ENCODE assay signal across 10 cellular contexts in the genomic region with DNA sequence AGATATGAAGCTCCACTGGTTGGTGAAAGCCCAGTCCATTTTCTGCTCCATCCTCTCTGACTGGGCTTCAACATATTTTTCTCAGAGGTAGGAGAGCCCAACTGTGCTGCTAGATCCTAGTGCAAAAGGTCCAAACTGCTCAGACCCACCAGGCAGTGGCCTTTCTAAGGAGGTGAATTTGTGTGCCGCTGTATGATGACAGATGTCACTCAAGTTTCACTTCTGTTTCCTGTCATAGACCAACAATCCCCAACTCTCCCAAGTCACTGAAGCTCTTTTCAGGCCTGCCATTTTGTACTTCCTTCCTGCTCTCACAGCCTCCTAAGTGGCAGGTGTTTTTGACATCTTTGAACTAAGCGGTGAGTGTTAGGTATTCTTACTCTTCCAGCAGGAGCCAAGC. TPM values are rescaled to one million over a fixed set of nuclear protein-coding genes. Genes with fewer than 3 reads are reported as not detected.
DNase-seq lines count a peak whose midpoint lies in the region; ATAC-seq and TF ChIP-seq lines count a peak whose summit lies in the region.
"Had no signal": no experiment of that assay in that cellular context is flagged by ENCODE, and none has a peak within 500 bp of the region (broad histone marks: within the 10 kb centered on the region; RNA-seq: fewer than 3 reads in every experiment).

No MANE protein-coding gene starts in this region.

- H3K9me3 ChIP-seq in naive thymus-derived CD4-positive, alpha-beta T cell (ENCODE audit: control insufficient read depth in 2 of 3, low read length in 3 of 3) = no peaks in the 10 kb centered on the region
- no peaks in the 10 kb centered on the region for H3K9me3 ChIP-seq in WERI-Rb-1 (ENCODE audit: severe bottlenecking)

- ATAC-seq in GM21619 (IDR thresholded peaks at IDR 0.05; ENCODE audit: unreplicated experiment) = peak; percentile 73
- peak; percentile 63 for ATAC-seq in HG03457 (IDR thresholded peaks at IDR 0.05; ENCODE audit: unreplicated experiment)
- ATAC-seq in naive thymus-derived CD4-positive, alpha-beta T cell = peak; percentile 39

- no peak overlapping the region for H3K4me3 ChIP-seq in naive thymus-derived CD4-positive, alpha-beta T cell (ENCODE audit: low read length)
- H3K4me3 ChIP-seq in WERI-Rb-1 (ENCODE audit: low read depth, low read length) = no peak overlapping the region
- H3K4me3 ChIP-seq: PC-9 had no signal

- H3K27me3 ChIP-seq in naive thymus-derived CD4-positive, alpha-beta T cell (ENCODE audit: control insufficient read depth in 2 of 2, insufficient read depth in 2 of 2, low read length in 2 of 2) = no peaks in the 10 kb centered on the region
- peaks cover 91% of the 10 kb centered on the region for H3K27me3 ChIP-seq in WERI-Rb-1 (ENCODE audit: insufficient read depth, low read depth, severe bottlenecking)

- H3K36me3 Mint-ChIP-seq in activated CD4-positive, alpha-beta T cell treated with anti-CD3 and anti-CD28 coated beads, Interleukin-2, amount 10 ng/mL, durations not matched to agents 24 days and 14 days (ENCODE audit: low read depth) = peaks cover 2% of the 10 kb centered on the region
- H3K36me3 Mint-ChIP-seq in naive thymus-derived CD4-positive, alpha-beta T cell = peaks cover 0 to 8% (median 0%) of the 10 kb centered on the region in 5 donors

- H3K9me3 Mint-ChIP-seq in activated CD4-positive, alpha-beta T cell treated with anti-CD3 and anti-CD28 coated beads, Interleukin-2, amount 10 ng/mL, durations not matched to agents 24 days and 14 days = peaks cover 9% of the 10 kb centered on the region
- H3K9me3 Mint-ChIP-seq in naive thymus-derived CD4-positive, alpha-beta T cell = peaks cover 0 to 4% (median 0%) of the 10 kb centered on the region in 11 donors

- intact Hi-C loops in activated CD4-positive, alpha-beta T cell treated with anti-CD3 and anti-CD28 coated beads, Interleukin-2, amount 10 ng/mL, durations not matched to agents 24 days and 14 days (cut with micrococcal nuclease) = loop anchor here (1.0 kb wide), 1 partner anchor 13 kb away; no protein-coding TSS in a partner anchor
- intact Hi-C loops in naive thymus-derived CD4-positive, alpha-beta T cell (cut with micrococcal nuclease) = loop anchor here in 1 of 2 donors (5.0 kb wide), 1 partner anchor 36 kb away; no protein-coding TSS in a partner anchor

- H3K4me1 Mint-ChIP-seq in activated CD4-positive, alpha-beta T cell treated with anti-CD3 and anti-CD28 coated beads, Interleukin-2, amount 10 ng/mL, durations not matched to agents 24 days and 14 days = peaks cover 29% of the 10 kb centered on the region
- peaks cover 14 to 51% (median 20%) of the 10 kb centered on the region in 7 donors for H3K4me1 Mint-ChIP-seq in naive thymus-derived CD4-positive, alpha-beta T cell

- peaks cover 9 to 12% of the 10 kb centered on the region in 2 donors for H3K4me1 ChIP-seq in naive thymus-derived CD4-positive, alpha-beta T cell (ENCODE audit: control insufficient read depth in 2 of 2, insufficient read depth in 2 of 2, low read length in 2 of 2)

- H3K27ac Mint-ChIP-seq in activated CD4-positive, alpha-beta T cell treated with anti-CD3 and anti-CD28 coated beads, Interleukin-2, amount 10 ng/mL, durations not matched to agents 24 days and 14 days = peak overlapping the region; percentile 82
- H3K27ac Mint-ChIP-seq in naive thymus-derived CD4-positive, alpha-beta T cell = peak overlapping the region in 7 of 9 donors; percentile 13 to 90 (median 59)

- CTCF ChIA-PET in naive thymus-derived CD4-positive, alpha-beta T cell (lab: Charles Lee) = interaction anchor here (0.9 kb wide), 1 partner anchor 13 kb away, joined by 3 read pairs; no protein-coding TSS in a partner anchor

- POLR2A ChIA-PET in naive thymus-derived CD4-positive, alpha-beta T cell (lab: Charles Lee) = interaction anchor here (0.9 to 3.9 kb wide), 3 partner anchors 13 to 44 kb away, joined by 3 to 18 read pairs (median 6); a partner anchor contains a TSS

- TF ChIP-seq CTCF in WERI-Rb-1 (IDR thresholded peaks at IDR 0.05; ENCODE audit: low read depth, low read length) = no peak

- no peaks in the 10 kb centered on the region for H3K36me3 ChIP-seq in naive thymus-derived CD4-positive, alpha-beta T cell (ENCODE audit: control insufficient read depth in 2 of 3, insufficient read depth in 3 of 3, low read length in 3 of 3)
- no peaks in the 10 kb centered on the region for H3K36me3 ChIP-seq in WERI-Rb-1

- no peak overlapping the region for H3K27ac ChIP-seq in naive thymus-derived CD4-positive, alpha-beta T cell (ENCODE audit: low read depth, low read length)
- H3K27ac ChIP-seq in WERI-Rb-1 = no peak overlapping the region
- H3K27ac ChIP-seq: PC-9 had no signal

- peak overlapping the region; percentile 20 for H3K4me3 Mint-ChIP-seq in activated CD4-positive, alpha-beta T cell treated with anti-CD3 and anti-CD28 coated beads, Interleukin-2, amount 10 ng/mL, durations not matched to agents 24 days and 14 days
- peak overlapping the region in 5 of 10 donors; percentile 9 to 71 (median 17) for H3K4me3 Mint-ChIP-seq in naive thymus-derived CD4-positive, alpha-beta T cell

- DNase-seq in activated CD4-positive, alpha-beta T cell treated with anti-CD3 and anti-CD28 coated beads, Interleukin-2, amount 10 ng/mL, durations not matched to agents 24 days and 14 days = peak; percentile 76
- DNase-seq in activated CD4-positive, alpha-beta T cell treated with anti-CD3 and anti-CD28 coated beads, Interleukin-2, amount 50 U/mL, for 1 hour = no peak
- DNase-seq in naive thymus-derived CD4-positive, alpha-beta T cell = no peak
- DNase-seq in NCI-H1105 (lab: John Stamatoyannopoulos, UW) (no peak), WERI-Rb-1 (no peak), SK-N-DZ (ENCODE audit: low spot score) (no peak)
- DNase-seq: activated gamma-delta T cell treated with Interleukin-2 at 50 U/mL for 16 hours, PC-9 had no signal

- peaks cover 2% of the 10 kb centered on the region for H3K27me3 Mint-ChIP-seq in activated CD4-positive, alpha-beta T cell treated with anti-CD3 and anti-CD28 coated beads, Interleukin-2, amount 10 ng/mL, durations not matched to agents 24 days and 14 days
- peaks cover 0 to 8% (median 5%) of the 10 kb centered on the region in 5 donors for H3K27me3 Mint-ChIP-seq in naive thymus-derived CD4-positive, alpha-beta T cell

RNA-seq across cellular contexts. Expression of a gene that starts 16.4 kb away (rescaled TPM):
- 0.24 and 0.26 TPM in 2 replicates for total RNA-seq in activated CD4-positive, alpha-beta T cell treated with anti-CD3 and anti-CD28 coated beads, Interleukin-2, amount 10 ng/mL, durations not matched to agents 24 days and 14 days
- total RNA-seq in naive thymus-derived CD4-positive, alpha-beta T cell = 1 to 10 TPM in 1 of 5 experiments, under 1 TPM in 4; 0.17 to 4.2 (median 0.43) TPM
- under 1 TPM in 1 of 2 donors, not detected in 1; 0.83 TPM for polyA plus RNA-seq in naive thymus-derived CD4-positive, alpha-beta T cell
- 0.20 and 1.4 TPM in 2 replicates for polyA plus RNA-seq in SK-N-DZ (2014; cell fraction: cytosol; rRNA removed)
- polyA plus RNA-seq in SK-N-DZ (2014; cell fraction: nucleus; rRNA removed) = not detected in 2 replicates

RNA-seq across cellular contexts. Expression of a gene that starts 20.6 kb away (rescaled TPM):
- not detected in 2 replicates for total RNA-seq in activated CD4-positive, alpha-beta T cell treated with anti-CD3 and anti-CD28 coated beads, Interleukin-2, amount 10 ng/mL, durations not matched to agents 24 days and 14 days
- 1 to 10 TPM in 3 of 5 experiments, not detected in 2; 1.6 to 3.5 (median 1.7) TPM for total RNA-seq in naive thymus-derived CD4-positive, alpha-beta T cell
- polyA plus RNA-seq in naive thymus-derived CD4-positive, alpha-beta T cell = under 1 TPM in 1 of 2 donors, not detected in 1; 0.40 TPM
- 0.17 TPM in 1 of 2 replicates, not detected in the other for polyA plus RNA-seq in SK-N-DZ (2014; cell fraction: cytosol; rRNA removed)
- 0.19 TPM in 1 of 2 replicates, not detected in the other for polyA plus RNA-seq in SK-N-DZ (2014; cell fraction: nucleus; rRNA removed)

RNA-seq across cellular contexts. Expression of a gene that starts 26.5 kb away (rescaled TPM):
- total RNA-seq in activated CD4-positive, alpha-beta T cell treated with anti-CD3 and anti-CD28 coated beads, Interleukin-2, amount 10 ng/mL, durations not matched to agents 24 days and 14 days = not detected in 2 replicates
- not detected for total RNA-seq in naive thymus-derived CD4-positive, alpha-beta T cell
- not detected for polyA plus RNA-seq in naive thymus-derived CD4-positive, alpha-beta T cell
- polyA plus RNA-seq in SK-N-DZ (2014; cell fraction: cytosol; rRNA removed) = not detected in 2 replicates
- polyA plus RNA-seq in SK-N-DZ (2014; cell fraction: nucleus; rRNA removed) = not detected in 2 replicates
- total RNA-seq: PC-9 had no signal
